1 cellular context compared by ENCODE assay signal in the genomic region with DNA sequence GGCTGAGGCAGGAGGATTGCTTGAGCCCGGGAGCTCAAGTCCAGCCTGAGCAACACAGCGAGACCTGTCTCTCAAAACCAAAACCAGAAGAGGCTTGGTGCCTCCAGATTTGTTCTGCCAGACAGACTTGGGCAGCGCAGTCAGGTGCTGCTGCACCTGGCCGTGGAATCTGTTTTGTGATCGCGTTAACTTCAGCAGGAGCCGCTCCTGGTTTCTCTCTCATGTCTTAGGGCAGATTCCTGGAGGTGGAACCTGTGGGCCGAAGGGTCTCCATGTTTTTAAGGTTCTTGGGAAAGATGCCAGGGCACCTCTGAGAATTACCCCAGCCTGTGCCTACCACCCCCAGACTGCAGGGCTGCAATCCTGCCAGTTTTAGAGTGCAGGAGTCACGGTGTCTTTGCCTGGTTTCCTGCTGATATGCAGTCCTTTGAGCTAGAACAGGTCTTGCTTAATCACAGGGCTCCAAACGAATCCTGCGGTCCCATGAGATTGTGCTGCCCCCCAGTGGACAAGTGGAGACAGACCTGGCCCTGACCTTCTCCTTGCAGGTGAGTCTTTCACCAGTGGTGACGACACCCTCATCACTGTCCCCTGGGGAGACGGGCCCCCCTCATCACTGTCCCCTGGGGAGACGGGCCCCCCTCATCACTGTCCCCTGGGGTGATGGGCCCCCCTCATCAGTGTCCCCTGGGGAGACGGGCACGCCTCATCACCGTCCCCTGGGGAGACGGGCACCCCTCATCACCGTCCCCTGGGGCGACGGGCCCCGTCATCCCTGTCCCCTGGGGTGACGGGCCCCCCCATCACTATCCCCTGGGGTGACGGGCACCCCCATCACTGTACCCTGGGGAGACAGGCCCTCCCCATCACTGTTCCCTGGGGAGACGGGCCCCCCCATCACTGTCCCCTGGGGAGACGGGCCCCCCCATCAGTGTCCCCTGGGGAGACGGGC.
TF ChIP-seq lines count a peak whose summit lies in the region.

No MANE protein-coding gene starts in this region.

TF ChIP-seq in K562, 482 proteins besides CTCF, POLR2A, EP300 and RAD21 (continued from another document):
- no peak for TF ChIP-seq FIP1L1 (IDR thresholded peaks at IDR 0.05; ENCODE audit: low read depth, low read length, poor library complexity, severe bottlenecking)
- no peak for TF ChIP-seq BCL6 (CRISPR knock-in tag; IDR thresholded peaks at IDR 0.05)
- no peak for TF ChIP-seq ZNF395 (CRISPR knock-in tag; IDR thresholded peaks at IDR 0.05)
- TF ChIP-seq E2F3 (CRISPR knock-in tag; IDR thresholded peaks at IDR 0.05), result no peak
- TF ChIP-seq BACH1 (tag; IDR thresholded peaks at IDR 0.05), result no peak
- TF ChIP-seq E2F6 (IDR thresholded peaks at IDR 0.05; ENCODE audit: borderline replicate concordance in 1 of 2, extremely low read depth in 1 of 2, insufficient read depth in 1 of 2, insufficient read length in 1 of 2, low read depth in 1 of 2, low read length in 1 of 2, poor library complexity in 1 of 2, severe bottlenecking in 1 of 2), result no peak
- TF ChIP-seq CBFA2T3 (IDR thresholded peaks at IDR 0.05), result no peak
- no peak for TF ChIP-seq RBM34 (IDR thresholded peaks at IDR 0.05; ENCODE audit: borderline replicate concordance, insufficient read depth, low read length)
- no peak for TF ChIP-seq ZNF507 (tag; conservative IDR thresholded peaks at IDR 0.05)
- no peak for TF ChIP-seq NUFIP1 (IDR thresholded peaks at IDR 0.05; ENCODE audit: partially characterized antibody)
- no peak for TF ChIP-seq TGIF2 (CRISPR knock-in tag; IDR thresholded peaks at IDR 0.05)
- no peak for TF ChIP-seq ZNF551 (CRISPR knock-in tag; IDR thresholded peaks at IDR 0.05)
- no peak for TF ChIP-seq NCOR1 (IDR thresholded peaks at IDR 0.05)
- TF ChIP-seq COPS2 (conservative IDR thresholded peaks at IDR 0.05), result no peak
- TF ChIP-seq CBX3 (IDR thresholded peaks at IDR 0.05; ENCODE audit: borderline replicate concordance in 1 of 2, low read length in 2 of 2), result no peak
- TF ChIP-seq CBX1 (IDR thresholded peaks at IDR 0.05; ENCODE audit: low read depth), result no peak
- no peak for TF ChIP-seq PYGO2 (tag; IDR thresholded peaks at IDR 0.05)
- TF ChIP-seq ZNF239 (CRISPR knock-in tag; IDR thresholded peaks at IDR 0.05), result no peak
- TF ChIP-seq, protein P1, sequence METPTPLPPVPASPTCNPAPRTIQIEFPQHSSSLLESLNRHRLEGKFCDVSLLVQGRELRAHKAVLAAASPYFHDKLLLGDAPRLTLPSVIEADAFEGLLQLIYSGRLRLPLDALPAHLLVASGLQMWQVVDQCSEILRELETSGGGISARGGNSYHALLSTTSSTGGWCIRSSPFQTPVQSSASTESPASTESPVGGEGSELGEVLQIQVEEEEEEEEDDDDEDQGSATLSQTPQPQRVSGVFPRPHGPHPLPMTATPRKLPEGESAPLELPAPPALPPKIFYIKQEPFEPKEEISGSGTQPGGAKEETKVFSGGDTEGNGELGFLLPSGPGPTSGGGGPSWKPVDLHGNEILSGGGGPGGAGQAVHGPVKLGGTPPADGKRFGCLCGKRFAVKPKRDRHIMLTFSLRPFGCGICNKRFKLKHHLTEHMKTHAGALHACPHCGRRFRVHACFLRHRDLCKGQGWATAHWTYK (CRISPR knock-in tag; IDR thresholded peaks at IDR 0.05), result no peak
- no peak for TF ChIP-seq TCF7L2 (IDR thresholded peaks at IDR 0.05; ENCODE audit: low read depth, low read length)
- TF ChIP-seq ID3 (CRISPR knock-in tag; IDR thresholded peaks at IDR 0.05), result no peak
- no peak for TF ChIP-seq ID3 (tag; IDR thresholded peaks at IDR 0.05)
- no peak for TF ChIP-seq ZNF592 (IDR thresholded peaks at IDR 0.05)
- no peak for TF ChIP-seq NBN (IDR thresholded peaks at IDR 0.05; ENCODE audit: low read depth)
- TF ChIP-seq, protein P2, sequence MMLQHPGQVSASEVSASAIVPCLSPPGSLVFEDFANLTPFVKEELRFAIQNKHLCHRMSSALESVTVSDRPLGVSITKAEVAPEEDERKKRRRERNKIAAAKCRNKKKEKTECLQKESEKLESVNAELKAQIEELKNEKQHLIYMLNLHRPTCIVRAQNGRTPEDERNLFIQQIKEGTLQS (IDR thresholded peaks at IDR 0.05), result peak; percentile 64
- TF ChIP-seq, protein P2 (CRISPR knock-in tag; conservative IDR thresholded peaks at IDR 0.05), result no peak
- no peak for TF ChIP-seq POLR2H (tag; IDR thresholded peaks at IDR 0.05; ENCODE audit: low read depth)
- no peak for TF ChIP-seq KLF10 (CRISPR knock-in tag; IDR thresholded peaks at IDR 0.05)
- no peak for TF ChIP-seq STAT5A (IDR thresholded peaks at IDR 0.05; ENCODE audit: borderline replicate concordance, low read length)
- TF ChIP-seq ZNF444 (CRISPR knock-in tag; IDR thresholded peaks at IDR 0.05), result no peak
- no peak for TF ChIP-seq TAF7 (tag; IDR thresholded peaks at IDR 0.05)
- no peak for TF ChIP-seq ZNF217 (CRISPR knock-in tag; IDR thresholded peaks at IDR 0.05)
- 0 out of 2 replicates have a peak, but pooled peaks have one; percentile 31 for TF ChIP-seq NFE2 (IDR thresholded peaks at IDR 0.05; ENCODE audit: low read depth)
- peak; percentile 31; the same call in 1 of the 2 replicates for TF ChIP-seq MYNN (IDR thresholded peaks at IDR 0.05)
- TF ChIP-seq MYNN (CRISPR knock-in tag; IDR thresholded peaks at IDR 0.05), result no peak
- TF ChIP-seq ZNF41 (CRISPR knock-in tag; conservative IDR thresholded peaks at IDR 0.05), result no peak
- TF ChIP-seq ZNF140 (CRISPR knock-in tag; IDR thresholded peaks at IDR 0.05), result no peak
- no peak for TF ChIP-seq TCF3 (CRISPR knock-in tag; IDR thresholded peaks at IDR 0.05)
- TF ChIP-seq, protein P3, sequence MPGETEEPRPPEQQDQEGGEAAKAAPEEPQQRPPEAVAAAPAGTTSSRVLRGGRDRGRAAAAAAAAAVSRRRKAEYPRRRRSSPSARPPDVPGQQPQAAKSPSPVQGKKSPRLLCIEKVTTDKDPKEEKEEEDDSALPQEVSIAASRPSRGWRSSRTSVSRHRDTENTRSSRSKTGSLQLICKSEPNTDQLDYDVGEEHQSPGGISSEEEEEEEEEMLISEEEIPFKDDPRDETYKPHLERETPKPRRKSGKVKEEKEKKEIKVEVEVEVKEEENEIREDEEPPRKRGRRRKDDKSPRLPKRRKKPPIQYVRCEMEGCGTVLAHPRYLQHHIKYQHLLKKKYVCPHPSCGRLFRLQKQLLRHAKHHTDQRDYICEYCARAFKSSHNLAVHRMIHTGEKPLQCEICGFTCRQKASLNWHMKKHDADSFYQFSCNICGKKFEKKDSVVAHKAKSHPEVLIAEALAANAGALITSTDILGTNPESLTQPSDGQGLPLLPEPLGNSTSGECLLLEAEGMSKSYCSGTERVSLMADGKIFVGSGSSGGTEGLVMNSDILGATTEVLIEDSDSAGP (CRISPR knock-in tag; IDR thresholded peaks at IDR 0.05), result no peak
- TF ChIP-seq PREB (CRISPR knock-in tag; IDR thresholded peaks at IDR 0.05), result no peak
- TF ChIP-seq SIN3B (IDR thresholded peaks at IDR 0.05; ENCODE audit: low read depth), result no peak
- TF ChIP-seq, protein P4, sequence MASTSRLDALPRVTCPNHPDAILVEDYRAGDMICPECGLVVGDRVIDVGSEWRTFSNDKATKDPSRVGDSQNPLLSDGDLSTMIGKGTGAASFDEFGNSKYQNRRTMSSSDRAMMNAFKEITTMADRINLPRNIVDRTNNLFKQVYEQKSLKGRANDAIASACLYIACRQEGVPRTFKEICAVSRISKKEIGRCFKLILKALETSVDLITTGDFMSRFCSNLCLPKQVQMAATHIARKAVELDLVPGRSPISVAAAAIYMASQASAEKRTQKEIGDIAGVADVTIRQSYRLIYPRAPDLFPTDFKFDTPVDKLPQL (IDR thresholded peaks at IDR 0.05; ENCODE audit: extremely low read depth, insufficient read length), result no peak
